8 cellular contexts compared by ENCODE assay signal in genomic region chr2:54556659-54557121, GRCh38.
A peak's percentile ranks its signal among the peaks of the same experiment; 100 is the strongest.
DNase-seq lines count a peak whose midpoint lies in the region; ATAC-seq, FAIRE-seq and TF ChIP-seq lines count a peak whose summit lies in the region.

No MANE protein-coding gene starts in this region.

- H3K9me3 Mint-ChIP-seq in nephron = no peaks in the 10 kb centered on the region

- no peak overlapping the region for H4K5ac ChIP-seq in H1 (ENCODE audit: insufficient read length, low read depth, low read length)

- CTCF ChIA-PET in H1 (lab: Charles Lee; ENCODE audit: partially characterized antibody) = interaction anchor here (1.0 kb wide), 1 partner anchor 77 kb away, joined by 3 read pairs; no protein-coding TSS in a partner anchor

- H2AFZ ChIP-seq in Loucy (ENCODE audit: low read length) (no peak overlapping the region), H1 (ENCODE audit: low read length) (no peak overlapping the region)

- H3K9me3 ChIP-seq in Loucy (ENCODE audit: insufficient read depth, low read depth, low read length) (no peaks in the 10 kb centered on the region), H1 (ENCODE audit: insufficient read depth in 2 of 2, low read depth in 1 of 2, low read length in 1 of 2) (no peaks in the 10 kb centered on the region)

- FAIRE-seq in H1 (lab: Jason Lieb, UNC) = no peak

- H3K36me3 Mint-ChIP-seq in nephron (ENCODE audit: low read depth) = no peaks in the 10 kb centered on the region

- H3K4me2 ChIP-seq in Loucy (ENCODE audit: low read depth, low read length, poor library complexity, severe bottlenecking) (peak overlapping the region; percentile 97), H1 (ENCODE audit: insufficient read depth in 1 of 2, low read depth in 2 of 2, low read length in 2 of 2) (peak overlapping the region; percentile 72 to 83)

- H3K79me2 ChIP-seq in Loucy (ENCODE audit: insufficient read depth, low read length) (peaks cover 60% of the 10 kb centered on the region), H1 (ENCODE audit: control insufficient read depth in 1 of 2, insufficient read depth in 2 of 2, low read length in 2 of 2) (peaks cover 4 to 37% of the 10 kb centered on the region in 2 experiments; a peak in 3 of 4 replicates)

- H2AK5ac ChIP-seq in H1 (ENCODE audit: low read depth, low read length) = no peak overlapping the region

- no peak overlapping the region for H3K18ac ChIP-seq in H1 (ENCODE audit: extremely low read depth, low read length)

- peaks cover 19% of the 10 kb centered on the region for H3K23me2 ChIP-seq in H1 (ENCODE audit: low read depth, low read length)

- TF ChIP-seq CTCF in Loucy (conservative IDR thresholded peaks at IDR 0.05; ENCODE audit: low read length) (no peak), H1 (IDR thresholded peaks at IDR 0.05; ENCODE audit: control extremely low read depth in 1 of 3, insufficient read depth in 1 of 3, low read depth in 1 of 3, low read length in 3 of 3) (no peak), nephron (IDR thresholded peaks at IDR 0.05; ENCODE audit: unreplicated experiment in 3 of 3) (no peak)

- WGBS in H1 (ENCODE audit: extremely low coverage in 1 of 2, insufficient coverage in 1 of 2, insufficient read length in 1 of 2, insufficient replicate concordance in 2 of 2, low coverage in 1 of 2, low lambda C conversion rate in 2 of 2, missing lambda C conversion rate in 1 of 2), 2 experiments = 78% methylated on average over 1 of the region's 1 CpG; no CpG with 5 or more reads in 1 of the 2 experiments

- POLR2A ChIA-PET in H1 (lab: Charles Lee; ENCODE audit: partially characterized antibody) = interaction anchor here (1.8 to 1.9 kb wide), 2 partner anchors 38 to 48 kb away, joined by 5 read pairs; no protein-coding TSS in a partner anchor

- no peak for TF ChIP-seq EP300 in H1 (IDR thresholded peaks at IDR 0.05; ENCODE audit: borderline replicate concordance in 1 of 2, low read depth in 2 of 2, low read length in 2 of 2)

- no peak overlapping the region for H3K56ac ChIP-seq in H1 (replicated peaks; ENCODE audit: insufficient read length, low read depth, low read length)

- peaks cover 39% of the 10 kb centered on the region for H3K4me1 ChIP-seq in Loucy (ENCODE audit: insufficient read depth, low read length, poor library complexity, severe bottlenecking)
- peaks cover 0 to 8% (median 6%) of the 10 kb centered on the region in 4 experiments for H3K4me1 ChIP-seq in H1 (replicated peaks in 1 of 4; ENCODE audit: control insufficient read depth in 3 of 4, insufficient read depth in 4 of 4, low read length in 3 of 4)

- no peak for TF ChIP-seq POLR2A in H1 (IDR thresholded peaks at IDR 0.05; ENCODE audit: control extremely low read depth in 1 of 2, low read depth in 2 of 2, low read length in 2 of 2)

- H3K4me3 Mint-ChIP-seq in nephron = peak overlapping the region; percentile 80 to 82 (median 80)

- peak overlapping the region; percentile 75 to 92 (median 82) for H3K27ac Mint-ChIP-seq in nephron

- H3K4me1 Mint-ChIP-seq in nephron = peaks cover 62% of the 10 kb centered on the region

- peak overlapping the region; percentile 85 for H3K9ac ChIP-seq in Loucy (ENCODE audit: low read depth, low read length, poor library complexity, severe bottlenecking)
- peak overlapping the region in 1 of 4 experiments; percentile 75; a peak in 1 of 7 replicates for H3K9ac ChIP-seq in H1 (replicated peaks in 1 of 4; ENCODE audit: extremely low read depth in 1 of 4, low read depth in 3 of 4, low read length in 3 of 4)

- no peak for TF ChIP-seq RAD21 in H1 (IDR thresholded peaks at IDR 0.05 in 1 of 2, conservative IDR thresholded peaks at IDR 0.05 in 1 of 2; ENCODE audit: low read depth in 2 of 2, low read length in 2 of 2)

- H3K27ac ChIP-seq in H1 (ENCODE audit: low read depth, low read length) = no peak overlapping the region

- H4K91ac ChIP-seq in H1 (replicated peaks; ENCODE audit: insufficient read length, low read length) = no peak overlapping the region

- no peaks in the 10 kb centered on the region for H3F3A ChIP-seq in Loucy (ENCODE audit: low read depth)

- no peak overlapping the region for H3K4ac ChIP-seq in H1 (replicated peaks; ENCODE audit: insufficient read length, low read depth, low read length)

- H3K4me3 ChIP-seq in Loucy (ENCODE audit: low read length, poor library complexity, severe bottlenecking) (peak overlapping the region; percentile 99), H1 (ENCODE audit: extremely low read depth in 1 of 4, insufficient read depth in 2 of 4, low read depth in 3 of 4, low read length in 4 of 4) (peak overlapping the region in 2 of 4 experiments; percentile 84 to 99; a peak in 3 of 8 replicates)

- no peak overlapping the region for H2BK5ac ChIP-seq in H1 (ENCODE audit: low read depth, low read length)

- no peak overlapping the region for H3K14ac ChIP-seq in H1 (ENCODE audit: insufficient read length)

- H3K27me3 Mint-ChIP-seq in nephron (ENCODE audit: low read depth) = peaks cover 4% of the 10 kb centered on the region

- no peak overlapping the region for H3K23ac ChIP-seq in H1 (ENCODE audit: insufficient read length)

- H2BK20ac ChIP-seq in H1 (ENCODE audit: low read length) = no peak overlapping the region

- H2BK120ac ChIP-seq in H1 (replicated peaks; ENCODE audit: low read depth, low read length) = no peak overlapping the region

- no peaks in the 10 kb centered on the region for H3K27me3 ChIP-seq in Loucy (ENCODE audit: insufficient read depth, low read length, poor library complexity, severe bottlenecking)
- H3K27me3 ChIP-seq in H1 (replicated peaks in 1 of 4; ENCODE audit: control insufficient read depth in 3 of 4, extremely low read depth in 1 of 4, insufficient read depth in 3 of 4, low read length in 3 of 4) = no peaks in the 10 kb centered on the region

- H3K36me3 ChIP-seq in Loucy (ENCODE audit: insufficient read depth, low read length) (no peaks in the 10 kb centered on the region), H1 (ENCODE audit: control insufficient read depth in 2 of 4, insufficient read depth in 4 of 4, low read length in 3 of 4) (no peaks in the 10 kb centered on the region)

- H3K9me2 ChIP-seq in Loucy (replicated peaks; ENCODE audit: low read depth, low read length) = no peaks in the 10 kb centered on the region

- H4K20me1 ChIP-seq in Loucy (ENCODE audit: insufficient read depth, low read length, poor library complexity, severe bottlenecking) (peaks cover 14% of the 10 kb centered on the region), H1 (replicated peaks in 1 of 2; ENCODE audit: control insufficient read depth in 1 of 2, insufficient read depth in 2 of 2, low read length in 2 of 2) (peaks cover 0 to 4% of the 10 kb centered on the region in 2 experiments)

- no peak overlapping the region; the same call in 1 of the 2 replicates for H2BK12ac ChIP-seq in H1 (ENCODE audit: low read depth, low read length)

- DNase-seq in AG20443 (ENCODE audit: low spot score) (peak; percentile 71), H1 (ENCODE audit: low read depth in 1 of 2, low spot score in 2 of 2) (no peak), cortex of kidney (lab: John Stamatoyannopoulos, UW) (no peak)
- DNase-seq in stimulated activated CD4-positive, alpha-beta T cell treated with anti-CD3 and anti-CD28 coated beads, Interleukin-15, amount 100 ng/mL, for 24 hours = no peak

- no peak for ATAC-seq in HG03139 (IDR thresholded peaks at IDR 0.05; ENCODE audit: unreplicated experiment)
- ATAC-seq in HG03520 (IDR thresholded peaks at IDR 0.05; ENCODE audit: unreplicated experiment) = no peak

- peaks cover 2% of the 10 kb centered on the region; the same call in 1 of the 2 replicates for H3K79me1 ChIP-seq in H1 (ENCODE audit: low read depth, low read length)

- H2BK15ac ChIP-seq in H1 (ENCODE audit: low read length) = no peak overlapping the region

- no peak overlapping the region for H4K8ac ChIP-seq in H1 (ENCODE audit: extremely low read depth, insufficient read depth, low read length)

TF ChIP-seq in H1, 55 proteins besides CTCF, POLR2A, EP300 and RAD21 (continues in another document):
- TF ChIP-seq SIRT6 (IDR thresholded peaks at IDR 0.05; ENCODE audit: low read length) = no peak
- no peak for TF ChIP-seq CHD1 (IDR thresholded peaks at IDR 0.05; ENCODE audit: low read depth, low read length)
- TF ChIP-seq ATF3 (IDR thresholded peaks at IDR 0.05; ENCODE audit: insufficient read depth, low read depth, low read length) = no peak
- TF ChIP-seq BRCA1 (IDR thresholded peaks at IDR 0.05; ENCODE audit: low read depth, low read length) = no peak
- TF ChIP-seq E2F6 (IDR thresholded peaks at IDR 0.05) = no peak
- no peak for TF ChIP-seq YY1 (IDR thresholded peaks at IDR 0.05; ENCODE audit: low read depth, low read length)
- no peak for TF ChIP-seq SP4 (IDR thresholded peaks at IDR 0.05; ENCODE audit: low read length)
- no peak for TF ChIP-seq GABPA (IDR thresholded peaks at IDR 0.05; ENCODE audit: borderline replicate concordance, insufficient read depth, low read length)
- TF ChIP-seq SP2 (IDR thresholded peaks at IDR 0.05; ENCODE audit: low read length) = no peak
- no peak for TF ChIP-seq JUN (IDR thresholded peaks at IDR 0.05; ENCODE audit: low read depth, low read length)
- TF ChIP-seq SP1 (IDR thresholded peaks at IDR 0.05; ENCODE audit: low read depth, low read length) = no peak
- no peak for TF ChIP-seq HDAC6 (IDR thresholded peaks at IDR 0.05; ENCODE audit: low read depth, low read length)
- no peak for TF ChIP-seq RNF2 (IDR thresholded peaks at IDR 0.05; ENCODE audit: borderline replicate concordance, low read depth, low read length, missing control alignments, poor library complexity, severe bottlenecking)
- TF ChIP-seq ZNF274 (IDR thresholded peaks at IDR 0.05; ENCODE audit: borderline replicate concordance, extremely low read depth, low read length) = no peak
- no peak for TF ChIP-seq TEAD4 (IDR thresholded peaks at IDR 0.05; ENCODE audit: low read depth, low read length)
- TF ChIP-seq TBP (IDR thresholded peaks at IDR 0.05; ENCODE audit: low read depth, low read length) = no peak
- TF ChIP-seq JUND (IDR thresholded peaks at IDR 0.05; ENCODE audit: low read length) = no peak
- no peak for TF ChIP-seq KDM5A (IDR thresholded peaks at IDR 0.05; ENCODE audit: low read length)
